27 cellular contexts compared by ENCODE assay signal in the genomic region with DNA sequence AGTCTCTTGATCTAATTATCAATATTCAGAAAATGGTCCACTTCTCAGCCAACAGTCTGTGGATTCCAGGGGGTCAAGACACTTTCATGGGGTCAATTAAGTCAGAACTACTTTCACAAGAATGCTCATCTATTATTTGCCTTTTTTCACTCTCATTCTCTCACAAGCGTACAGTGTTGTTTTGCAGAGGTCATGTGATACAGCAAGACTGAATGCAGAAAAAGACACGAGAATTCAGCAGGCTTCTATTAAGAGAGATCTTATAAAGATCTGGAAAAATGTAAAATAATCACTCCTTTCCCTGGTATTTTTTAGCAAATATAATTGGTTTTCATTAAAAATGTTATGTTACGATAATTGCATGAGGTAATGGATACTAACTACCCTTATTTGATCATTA.
"Had no signal": no experiment of that assay in that cellular context is flagged by ENCODE, and none has a peak within 500 bp of the region (broad histone marks: within the 10 kb centered on the region; RNA-seq: fewer than 3 reads in every experiment).

No MANE protein-coding gene starts in this region.

- H3K4me1 Mint-ChIP-seq: activated naive CD4-positive, alpha-beta T cell treated with anti-CD3 and anti-CD28 coated beads, Interleukin-2, amount 10 ng/mL, durations not matched to agents 7 days and 5 days; activated T-helper 17 cell treated with anti-CD3 and anti-CD28 coated beads, Interleukin-2, amount 50 U/mL, for 72 hours had no signal

- H3K4me3 ChIP-seq: adrenal gland, SJCRH30 had no signal

- H3K27me3 Mint-ChIP-seq: activated CD4-positive, alpha-beta memory T cell treated with anti-CD3 and anti-CD28 coated beads, Interleukin-2, amount 10 ng/mL, durations not matched to agents 7 days and 5 days; activated CD4-positive, alpha-beta T cell treated with anti-CD3 and anti-CD28 coated beads for 36 hours; activated naive CD4-positive, alpha-beta T cell treated with anti-CD3 and anti-CD28 coated beads, Interleukin-2, amount 10 ng/mL, durations not matched to agents 7 days and 5 days; activated naive CD8-positive, alpha-beta T cell treated with anti-CD3 and anti-CD28 coated beads, Interleukin-2, amount 10 ng/mL, durations not matched to agents 7 days and 5 days; activated T-helper 17 cell treated with anti-CD3 and anti-CD28 coated beads, Interleukin-2, amount 50 U/mL, for 72 hours had no signal

- H3K4me3 Mint-ChIP-seq: activated CD4-positive, alpha-beta memory T cell treated with anti-CD3 and anti-CD28 coated beads, Interleukin-2, amount 10 ng/mL, durations not matched to agents 7 days and 5 days; activated CD4-positive, alpha-beta T cell treated with anti-CD3 and anti-CD28 coated beads for 36 hours; activated naive CD4-positive, alpha-beta T cell treated with anti-CD3 and anti-CD28 coated beads, Interleukin-2, amount 10 ng/mL, durations not matched to agents 7 days and 5 days; activated naive CD8-positive, alpha-beta T cell treated with anti-CD3 and anti-CD28 coated beads, Interleukin-2, amount 10 ng/mL, durations not matched to agents 7 days and 5 days; activated T-helper 17 cell treated with anti-CD3 and anti-CD28 coated beads, Interleukin-2, amount 50 U/mL, for 72 hours had no signal

- H3K27ac Mint-ChIP-seq: activated CD4-positive, alpha-beta memory T cell treated with anti-CD3 and anti-CD28 coated beads, Interleukin-2, amount 10 ng/mL, durations not matched to agents 7 days and 5 days; activated CD4-positive, alpha-beta T cell treated with anti-CD3 and anti-CD28 coated beads for 36 hours; activated naive CD4-positive, alpha-beta T cell treated with anti-CD3 and anti-CD28 coated beads, Interleukin-2, amount 10 ng/mL, durations not matched to agents 7 days and 5 days; activated naive CD8-positive, alpha-beta T cell treated with anti-CD3 and anti-CD28 coated beads, Interleukin-2, amount 10 ng/mL, durations not matched to agents 7 days and 5 days; activated T-helper 17 cell treated with anti-CD3 and anti-CD28 coated beads, Interleukin-2, amount 50 U/mL, for 72 hours had no signal

- H3K4me2 ChIP-seq: SK-N-SH had no signal

- H3K9me3 Mint-ChIP-seq: activated CD4-positive, alpha-beta memory T cell treated with anti-CD3 and anti-CD28 coated beads, Interleukin-2, amount 10 ng/mL, durations not matched to agents 7 days and 5 days; activated naive CD4-positive, alpha-beta T cell treated with anti-CD3 and anti-CD28 coated beads, Interleukin-2, amount 10 ng/mL, durations not matched to agents 7 days and 5 days; activated T-helper 17 cell treated with anti-CD3 and anti-CD28 coated beads, Interleukin-2, amount 50 U/mL, for 72 hours had no signal

- H3K9ac ChIP-seq: SK-N-SH had no signal

- H3K9me3 ChIP-seq: SJCRH30, SK-N-SH had no signal

- ATAC-seq: activated CD4-positive, alpha-beta T cell treated with anti-CD3 and anti-CD28 coated beads for 36 hours; activated T-helper 17 cell treated with anti-CD3 and anti-CD28 coated beads, Interleukin-2, amount 50 U/mL, for 72 hours; Panc1 had no signal

- H3K4me1 ChIP-seq: SJCRH30 had no signal

- H3K27ac ChIP-seq: adrenal gland, RWPE1, SJCRH30, VCaP had no signal

- H3K27me3 ChIP-seq: adrenal gland, SJCRH30 had no signal

- DNase-seq: activated CD4-positive, alpha-beta memory T cell treated with anti-CD3 and anti-CD28 coated beads, Interleukin-2, amount 10 ng/mL, durations not matched to agents 7 days and 5 days; activated CD4-positive, alpha-beta T cell treated with anti-CD3 and anti-CD28 coated beads for 36 hours; activated CD4-positive, alpha-beta T cell treated with anti-CD3 and anti-CD28 coated beads, Interleukin-2, amount 50 U/mL, for 1 hour; activated gamma-delta T cell; activated naive CD4-positive, alpha-beta T cell treated with anti-CD3 and anti-CD28 coated beads, Interleukin-2, amount 10 ng/mL, durations not matched to agents 7 days and 5 days; activated naive CD8-positive, alpha-beta T cell treated with anti-CD3 and anti-CD28 coated beads, Interleukin-2, amount 10 ng/mL, durations not matched to agents 7 days and 5 days; activated T-cell treated with anti-CD3 and anti-CD28 coated beads for 4 hours; activated T-cell treated with anti-CD3 and anti-CD28 coated beads, Interleukin-2, amount 50 U/mL, for 48 hours; adrenal gland; KG1; NCI-H1092; NCI-H1417 treated with DMSO at 0.1 percent for 48 hours; NCI-H1694 treated with DMSO at 0.1 percent for 48 hours; NCI-H2029 treated with DMSO at 0.1 percent for 48 hours; NCI-H345; NCI-H510A; NCI-H526 treated with DMSO at 0.1 percent for 48 hours; NK-92 treated with Interleukin-12 subunit alpha and Interleukin-12 subunit beta, amount 100 ng/mL, for 24 hours; OCI-M1; Right ventricle myocardium superior; SJCRH30; SK-N-SH; T-helper 1 cell had no signal

- H3K36me3 ChIP-seq: adrenal gland, SJCRH30 had no signal
